8 cellular contexts compared by ENCODE assay signal in the genomic region with DNA sequence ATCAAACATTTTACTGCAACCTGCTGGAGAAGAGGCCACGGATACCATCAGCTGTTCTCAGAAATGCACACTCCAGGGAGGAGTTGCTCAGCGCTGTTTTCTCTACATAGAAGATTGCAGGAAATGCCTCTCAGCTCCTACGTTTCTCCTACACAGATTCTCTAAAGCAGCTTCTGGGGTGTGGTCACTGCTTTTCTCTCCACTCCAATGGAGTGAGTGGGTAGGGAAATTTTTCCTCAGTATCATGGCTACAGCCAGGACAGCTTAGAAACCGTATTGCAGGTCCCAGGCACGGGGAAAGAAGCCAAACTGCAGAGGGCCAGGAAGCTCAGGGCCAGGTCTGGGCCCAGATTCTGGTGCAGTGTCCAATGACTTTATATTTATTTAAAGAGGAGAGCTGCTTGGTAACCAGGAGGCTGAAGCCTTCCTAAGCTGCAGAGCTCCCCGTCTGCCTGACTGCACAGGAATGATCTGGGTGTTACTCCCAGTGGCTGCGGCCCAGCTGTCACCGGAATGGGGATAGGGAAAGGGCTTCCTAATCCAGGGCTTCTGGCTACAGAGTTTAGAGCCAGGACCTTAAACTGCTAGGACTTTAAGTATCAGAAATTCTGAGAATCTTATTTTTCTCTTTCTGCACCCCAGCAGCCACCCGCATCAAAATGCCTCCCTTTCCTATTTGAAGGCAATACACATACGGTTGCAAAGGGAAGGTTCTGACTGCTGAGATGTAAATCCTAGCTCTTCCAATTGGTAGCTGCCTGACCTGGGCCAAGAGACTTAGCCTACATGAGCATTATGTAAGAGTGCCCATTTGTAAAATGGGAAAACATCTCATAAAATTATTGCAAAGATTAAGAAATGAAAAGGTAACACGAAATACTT. TPM values are rescaled to one million over a fixed set of nuclear protein-coding genes. Genes with fewer than 3 reads are reported as not detected.
DNase-seq lines count a peak whose midpoint lies in the region; ATAC-seq, FAIRE-seq and TF ChIP-seq lines count a peak whose summit lies in the region.

No MANE protein-coding gene starts in this region.

- BruUV-seq in HepG2 (replicated peaks; lab: Mats Ljungman, UMichigan), result no TSS peak

- H3K36me3 ChIP-seq in HepG2 (replicated peaks in 1 of 2; ENCODE audit: control insufficient read depth in 1 of 2, insufficient read depth in 2 of 2, low read length in 2 of 2) (no peaks in the 10 kb centered on the region), suprapubic skin (no peaks in the 10 kb centered on the region)

- H3K9me3 ChIP-seq in HepG2 (ENCODE audit: low read length) (no peaks in the 10 kb centered on the region), suprapubic skin (no peaks in the 10 kb centered on the region)

- CTCF ChIA-PET in HepG2 (lab: Yijun Ruan, JAX; ENCODE audit: low intra/inter-chr PET ratio, low total read pairs), result no interaction called here

- in situ Hi-C loops in HepG2 (cut with HindIII; ENCODE audit: extremely low pct_ligation_motif_present, low pct_unique_long_range_greater_than_20kb), result no loop called here

- TF ChIP-seq EP300 in HepG2 (IDR thresholded peaks at IDR 0.05; ENCODE audit: low read depth in 2 of 2, low read length in 2 of 2), result no peak
- no peak for TF ChIP-seq EP300 in HepG2 (CRISPR knock-in tag; IDR thresholded peaks at IDR 0.05; ENCODE audit: borderline replicate concordance)
- no peak for TF ChIP-seq EP300 in suprapubic skin (IDR thresholded peaks at IDR 0.05)

- ATAC-seq in HepG2, result peak; percentile 37

- H3K79me2 ChIP-seq in HepG2 (ENCODE audit: insufficient read depth, low read length), result peaks cover 31% of the 10 kb centered on the region

- peaks cover 32% of the 10 kb centered on the region for H3K4me1 Mint-ChIP-seq in chondrocyte (ENCODE audit: low read depth)

- peak overlapping the region; percentile 61 for H3K9ac ChIP-seq in HepG2 (ENCODE audit: insufficient read depth, low read depth, low read length)

- POLR2A ChIA-PET in HepG2 (lab: Yijun Ruan, JAX), result interaction anchor here (0.5 to 3.1 kb wide), 9 partner anchors 8 to 1163 kb away, joined by 3 to 13 read pairs (median 4); a partner anchor contains a TSS

- intact Hi-C loops in HepG2 (cut with micrococcal nuclease; ENCODE audit: unreplicated experiment), result loop anchor here (5.0 kb wide), 1 partner anchor 49 kb away; a partner anchor contains a TSS

- WGBS in HepG2 (ENCODE audit: low lambda C conversion rate), result 6% methylated on average over 11 of the region's 11 CpGs
- WGBS in suprapubic skin, result 21% methylated on average over 11 of the region's 11 CpGs

- peak overlapping the region; percentile 95 for H3K4me2 ChIP-seq in HepG2 (ENCODE audit: low read depth, low read length)

- TF ChIP-seq POLR2A in HepG2 (IDR thresholded peaks at IDR 0.05; ENCODE audit: insufficient read depth in 1 of 2, low read depth in 2 of 2, low read length in 2 of 2) (no peak), suprapubic skin (IDR thresholded peaks at IDR 0.05) (no peak)

- peak; percentile 85 for DNase-seq in DMS 273 (lab: John Stamatoyannopoulos, UW; ENCODE audit: unreplicated experiment)
- DNase-seq in NCI-H82 (lab: John Stamatoyannopoulos, UW), result peak; percentile 93
- DNase-seq in chondrocyte (ENCODE audit: low spot score), result no peak
- no peak for DNase-seq in HepG2 (ENCODE audit: low spot score)
- DNase-seq in suprapubic skin (ENCODE audit: low spot score in 2 of 2), result no peak
- DNase-seq in GM19239 (ENCODE audit: insufficient read length, low spot score), result no peak
- DNase-seq in NCI-H1092 (lab: John Stamatoyannopoulos, UW), result no peak
- DNase-seq in activated gamma-delta T cell treated with Interleukin-2 at 50 U/mL for 16 hours, result no peak

- H3K27me3 ChIP-seq in HepG2 (ENCODE audit: control insufficient read depth in 1 of 2, insufficient read depth in 2 of 2, low read length in 2 of 2) (no peaks in the 10 kb centered on the region; a peak in 1 of 5 replicates), suprapubic skin (no peaks in the 10 kb centered on the region)

- H4K20me1 ChIP-seq in HepG2 (ENCODE audit: insufficient read depth, low read length), result peaks cover 18% of the 10 kb centered on the region

- H3K4me1 ChIP-seq in HepG2 (ENCODE audit: insufficient read depth, low read length) (peaks cover 52% of the 10 kb centered on the region), suprapubic skin (peaks cover 52% of the 10 kb centered on the region)

- TF ChIP-seq CTCF in chondrocyte (IDR thresholded peaks at IDR 0.05), result no peak
- TF ChIP-seq CTCF in HepG2 (CRISPR knock-in tag; IDR thresholded peaks at IDR 0.05), result no peak
- no peak for TF ChIP-seq CTCF in suprapubic skin (IDR thresholded peaks at IDR 0.05)

- peak overlapping the region; percentile 87 to 95 (median 90) for H3K4me3 ChIP-seq in HepG2 (replicated peaks in 1 of 3; ENCODE audit: insufficient read depth in 1 of 3, low read depth in 2 of 3, low read length in 3 of 3)
- H3K4me3 ChIP-seq in suprapubic skin, result peak overlapping the region; percentile 90

- peak overlapping the region; percentile 98 for H3K27ac Mint-ChIP-seq in chondrocyte (ENCODE audit: unreplicated experiment)

- FAIRE-seq in HepG2 (lab: Jason Lieb, UNC) (no peak), GM19239 (lab: Jason Lieb, UNC) (no peak)

- H3K27me3 Mint-ChIP-seq in chondrocyte (ENCODE audit: low read depth), result no peaks in the 10 kb centered on the region

- peak overlapping the region; percentile 44 for H2AFZ ChIP-seq in HepG2 (ENCODE audit: low read length)

- H3K4me3 Mint-ChIP-seq in chondrocyte (ENCODE audit: unreplicated experiment), result peak overlapping the region; percentile 95

- H3K27ac ChIP-seq in HepG2 (ENCODE audit: extremely low read length, insufficient read depth, low read length) (no peak overlapping the region), suprapubic skin (peak overlapping the region; percentile 96)

- no peaks in the 10 kb centered on the region for H3K36me3 Mint-ChIP-seq in chondrocyte (ENCODE audit: low read depth)

- H3K9me3 Mint-ChIP-seq in chondrocyte (ENCODE audit: low read depth), result no peaks in the 10 kb centered on the region

- TF ChIP-seq RAD21 in HepG2 (CRISPR knock-in tag; IDR thresholded peaks at IDR 0.05), result no peak

RNA-seq across cellular contexts. Expression of a gene that starts 1.4 kb away (rescaled TPM):
- 376 to 419 TPM (median 378 TPM) in 3 replicates for total RNA-seq in chondrocyte
- total RNA-seq in HepG2 (2016; rRNA removed; fragmentation: Illumina TruSeq; extraction: Trizol), result 23.5 and 106 TPM in 2 replicates
- 19.2 and 22.6 TPM in 2 replicates for total RNA-seq in HepG2 (2016; cell fraction: cytosol; rRNA removed; fragmentation: Illumina TruSeq; extraction: Trizol; ENCODE audit: low read depth)
- total RNA-seq in HepG2 (2016; cell fraction: insoluble cytoplasmic fraction; rRNA removed; fragmentation: Illumina TruSeq; extraction: Trizol), result 14.5 and 107 TPM in 2 replicates
- total RNA-seq in HepG2 (2016; cell fraction: membrane; rRNA removed; fragmentation: Illumina TruSeq; extraction: Trizol), result 14.3 and 15.6 TPM in 2 replicates
- total RNA-seq in HepG2 (2016; cell fraction: nucleus; rRNA removed; fragmentation: Illumina TruSeq; extraction: Trizol), result 180 and 199 TPM in 2 replicates
- polyA plus RNA-seq in HepG2 (2011; rRNA removed), result 111 and 132 TPM in 2 replicates
- 28.2 and 51.8 TPM in 2 replicates for polyA plus RNA-seq in HepG2 (2011; cell fraction: cytosol; rRNA removed)
- 885 and 1,070 TPM in 2 replicates for polyA plus RNA-seq in HepG2 (2011; cell fraction: nucleus; rRNA removed)
- polyA plus RNA-seq in HepG2 (2012), result 97.6 and 98.5 TPM in 2 replicates
- 6.9 and 7.2 TPM in 2 replicates for polyA plus RNA-seq in HepG2 (2016; cell fraction: cytosol; fragmentation: Illumina TruSeq; extraction: Trizol; ENCODE audit: low read depth)
- 14.9 and 21.0 TPM in 2 replicates for polyA plus RNA-seq in HepG2 (2016; cell fraction: insoluble cytoplasmic fraction; fragmentation: Illumina TruSeq; extraction: Trizol; ENCODE audit: low read depth)
- 6.9 and 9.5 TPM in 2 replicates for polyA plus RNA-seq in HepG2 (2016; cell fraction: membrane; fragmentation: Illumina TruSeq; extraction: Trizol; ENCODE audit: low read depth)
- polyA plus RNA-seq in HepG2 (2016; cell fraction: nucleus; fragmentation: Illumina TruSeq; extraction: Trizol; ENCODE audit: insufficient read depth, low read depth), result 274 and 280 TPM in 2 replicates
- 319 and 464 TPM in 2 replicates for polyA minus RNA-seq in HepG2 (2011; rRNA and poly(A)+ RNA removed; ENCODE audit: low replicate concordance)
- polyA minus RNA-seq in HepG2 (2011; cell fraction: cytosol; rRNA and poly(A)+ RNA removed), result 48.3 and 55.2 TPM in 2 replicates
- 960 and 1,011 TPM in 2 replicates for polyA minus RNA-seq in HepG2 (2011; cell fraction: nucleus; rRNA and poly(A)+ RNA removed)
- 100 to 1,000 TPM; 251 to 476 (median 354) TPM for total RNA-seq in suprapubic skin

RNA-seq across cellular contexts. Expression of a gene that starts 46.5 kb away (rescaled TPM):
- total RNA-seq in chondrocyte, result 12.3 to 18.1 TPM (median 12.8 TPM) in 3 replicates
- 28.8 and 41.1 TPM in 2 replicates for total RNA-seq in HepG2 (2016; rRNA removed; fragmentation: Illumina TruSeq; extraction: Trizol)
- 7.4 and 7.9 TPM in 2 replicates for total RNA-seq in HepG2 (2016; cell fraction: cytosol; rRNA removed; fragmentation: Illumina TruSeq; extraction: Trizol; ENCODE audit: low read depth)
- 29.6 and 39.3 TPM in 2 replicates for total RNA-seq in HepG2 (2016; cell fraction: insoluble cytoplasmic fraction; rRNA removed; fragmentation: Illumina TruSeq; extraction: Trizol)
- total RNA-seq in HepG2 (2016; cell fraction: membrane; rRNA removed; fragmentation: Illumina TruSeq; extraction: Trizol), result 17.1 and 18.6 TPM in 2 replicates
- total RNA-seq in HepG2 (2016; cell fraction: nucleus; rRNA removed; fragmentation: Illumina TruSeq; extraction: Trizol), result 14.9 and 16.3 TPM in 2 replicates
- polyA plus RNA-seq in HepG2 (2011; rRNA removed), result 10.6 and 14.7 TPM in 2 replicates
- 10.5 TPM in 2 replicates for polyA plus RNA-seq in HepG2 (2011; cell fraction: cytosol; rRNA removed)
- polyA plus RNA-seq in HepG2 (2011; cell fraction: nucleus; rRNA removed), result 7.6 and 8.6 TPM in 2 replicates
- 9.6 and 10.9 TPM in 2 replicates for polyA plus RNA-seq in HepG2 (2012)
- polyA plus RNA-seq in HepG2 (2016; cell fraction: cytosol; fragmentation: Illumina TruSeq; extraction: Trizol; ENCODE audit: low read depth), result 3.1 and 3.9 TPM in 2 replicates
- polyA plus RNA-seq in HepG2 (2016; cell fraction: insoluble cytoplasmic fraction; fragmentation: Illumina TruSeq; extraction: Trizol; ENCODE audit: low read depth), result 33.8 and 35.3 TPM in 2 replicates
- 10.7 and 11.7 TPM in 2 replicates for polyA plus RNA-seq in HepG2 (2016; cell fraction: membrane; fragmentation: Illumina TruSeq; extraction: Trizol; ENCODE audit: low read depth)
- polyA plus RNA-seq in HepG2 (2016; cell fraction: nucleus; fragmentation: Illumina TruSeq; extraction: Trizol; ENCODE audit: insufficient read depth, low read depth), result 21.8 and 23.3 TPM in 2 replicates
- polyA minus RNA-seq in HepG2 (2011; rRNA and poly(A)+ RNA removed; ENCODE audit: low replicate concordance), result 26.2 and 106 TPM in 2 replicates
- 14.9 and 17.1 TPM in 2 replicates for polyA minus RNA-seq in HepG2 (2011; cell fraction: cytosol; rRNA and poly(A)+ RNA removed)
- polyA minus RNA-seq in HepG2 (2011; cell fraction: nucleus; rRNA and poly(A)+ RNA removed), result 5.7 and 7.5 TPM in 2 replicates
- 10 to 100 TPM; 27.5 to 39.6 (median 28.5) TPM for total RNA-seq in suprapubic skin

Comparison
In these comparisons a context has a peak if more than half of its experiments do, and no peak if none do; other contexts are left out.
1. DNase-seq: peak in DMS 273 (single experiment) and NCI-H82 (single experiment); none in chondrocyte (single experiment), HepG2 (single experiment), suprapubic skin (0 of 2), GM19239 (single experiment), NCI-H1092 (single experiment) and activated gamma-delta T cell treated with Interleukin-2 at 50 U/mL for 16 hours (single experiment).